ENCODE assay signal across 10 cellular contexts in genomic region chrX:40145001-40145631, GRCh38. TPM values are rescaled to one million over a fixed set of nuclear protein-coding genes. Genes with fewer than 3 reads are reported as not detected.
DNase-seq lines count a peak whose midpoint lies in the region; ATAC-seq, FAIRE-seq and TF ChIP-seq lines count a peak whose summit lies in the region.
"Had no signal": no experiment of that assay in that cellular context is flagged by ENCODE, and none has a peak within 500 bp of the region (broad histone marks: within the 10 kb centered on the region; RNA-seq: fewer than 3 reads in every experiment).

No MANE protein-coding gene starts in this region.

- H3K14ac ChIP-seq in H1 (ENCODE audit: insufficient read length) = no peak overlapping the region

- H4K91ac ChIP-seq in H1 (replicated peaks; ENCODE audit: insufficient read length, low read length) = peak overlapping the region; percentile 74

- peaks cover 8 to 42% (median 23%) of the 10 kb centered on the region in 4 experiments for H3K4me1 ChIP-seq in H1 (replicated peaks in 1 of 4; ENCODE audit: control insufficient read depth in 3 of 4, insufficient read depth in 4 of 4, low read length in 3 of 4)
- peaks cover 0 to 11% of the 10 kb centered on the region in 2 donors for H3K4me1 ChIP-seq in naive thymus-derived CD4-positive, alpha-beta T cell (ENCODE audit: control insufficient read depth in 2 of 2, insufficient read depth in 2 of 2, low read length in 2 of 2)

- H3K9me3 ChIP-seq in H1 (ENCODE audit: insufficient read depth in 2 of 2, low read depth in 1 of 2, low read length in 1 of 2) = no peaks in the 10 kb centered on the region
- H3K9me3 ChIP-seq in naive thymus-derived CD4-positive, alpha-beta T cell (ENCODE audit: control insufficient read depth in 2 of 3, low read length in 3 of 3) = no peaks in the 10 kb centered on the region

- H3K4me1 Mint-ChIP-seq in naive thymus-derived CD4-positive, alpha-beta T cell = peaks cover 0 to 15% (median 7%) of the 10 kb centered on the region in 7 donors

- H3K36me3 Mint-ChIP-seq in naive thymus-derived CD4-positive, alpha-beta T cell = no peaks in the 10 kb centered on the region

- H3K36me3 ChIP-seq in H1 (ENCODE audit: control insufficient read depth in 2 of 4, insufficient read depth in 4 of 4, low read length in 3 of 4) = no peaks in the 10 kb centered on the region
- no peaks in the 10 kb centered on the region for H3K36me3 ChIP-seq in naive thymus-derived CD4-positive, alpha-beta T cell (ENCODE audit: control insufficient read depth in 2 of 3, insufficient read depth in 3 of 3, low read length in 3 of 3)

- DNase-seq in AG04449 (ENCODE audit: low read depth, low spot score) = no peak
- DNase-seq in HFF-Myc (ENCODE audit: extremely low read depth, low read depth) = peak; percentile 33
- DNase-seq in H1 (ENCODE audit: low read depth in 1 of 2, low spot score in 2 of 2) = peak in 1 of 2 experiments; percentile 60
- no peak for DNase-seq in naive thymus-derived CD4-positive, alpha-beta T cell
- DNase-seq in activated CD4-positive, CD25-positive, alpha-beta regulatory T cell treated with anti-CD3 and anti-CD28 coated beads, Interleukin-2, amount 50 U/mL, for 72 hours = no peak
- DNase-seq in RCC 7860 (ENCODE audit: low spot score) = no peak
- no peak for DNase-seq in GOT3 (lab: John Stamatoyannopoulos, UW)
- DNase-seq: NCI-H2029 had no signal

- no peak overlapping the region for H3K56ac ChIP-seq in H1 (replicated peaks; ENCODE audit: insufficient read length, low read depth, low read length)

- peak overlapping the region; percentile 43 for H2BK120ac ChIP-seq in H1 (replicated peaks; ENCODE audit: low read depth, low read length)

- H4K20me1 ChIP-seq in H1 (replicated peaks in 1 of 2; ENCODE audit: control insufficient read depth in 1 of 2, insufficient read depth in 2 of 2, low read length in 2 of 2) = peaks cover 0 to 6% of the 10 kb centered on the region in 2 experiments

- no peaks in the 10 kb centered on the region for H3K79me1 ChIP-seq in H1 (ENCODE audit: low read depth, low read length)

- no peak overlapping the region for H4K5ac ChIP-seq in H1 (ENCODE audit: insufficient read length, low read depth, low read length)

- TF ChIP-seq POLR2A in H1 (IDR thresholded peaks at IDR 0.05; ENCODE audit: control extremely low read depth in 1 of 2, low read depth in 2 of 2, low read length in 2 of 2) = no peak

- peaks cover 0 to 35% (median 27%) of the 10 kb centered on the region in 4 experiments; a peak in 5 of 7 replicates for H3K27me3 ChIP-seq in H1 (replicated peaks in 1 of 4; ENCODE audit: control insufficient read depth in 3 of 4, extremely low read depth in 1 of 4, insufficient read depth in 3 of 4, low read length in 3 of 4)
- H3K27me3 ChIP-seq in naive thymus-derived CD4-positive, alpha-beta T cell (ENCODE audit: control insufficient read depth in 2 of 2, insufficient read depth in 2 of 2, low read length in 2 of 2) = no peaks in the 10 kb centered on the region

- no peak overlapping the region for H2BK12ac ChIP-seq in H1 (ENCODE audit: low read depth, low read length)

- H3K4ac ChIP-seq in H1 (replicated peaks; ENCODE audit: insufficient read length, low read depth, low read length) = no peak overlapping the region

- peaks cover 0 to 14% of the 10 kb centered on the region in 2 experiments; a peak in 1 of 4 replicates for H3K79me2 ChIP-seq in H1 (ENCODE audit: control insufficient read depth in 1 of 2, insufficient read depth in 2 of 2, low read length in 2 of 2)

- peaks cover 0 to 9% (median 0%) of the 10 kb centered on the region in 5 donors for H3K27me3 Mint-ChIP-seq in naive thymus-derived CD4-positive, alpha-beta T cell

- intact Hi-C loops in naive thymus-derived CD4-positive, alpha-beta T cell (cut with micrococcal nuclease) = no loop called here

- H3K4me3 Mint-ChIP-seq in naive thymus-derived CD4-positive, alpha-beta T cell = peak overlapping the region in 8 of 10 donors; percentile 51 to 79 (median 69)

- no peak overlapping the region for H2BK20ac ChIP-seq in H1 (ENCODE audit: low read length)

- H3K4me2 ChIP-seq in H1 (ENCODE audit: insufficient read depth in 1 of 2, low read depth in 2 of 2, low read length in 2 of 2) = peak overlapping the region; percentile 64 to 81

- POLR2A ChIA-PET in AG04449 (lab: Yijun Ruan, JAX) (no interaction called here), H1 (lab: Charles Lee; ENCODE audit: partially characterized antibody) (interaction anchor here (1.7 to 20.0 kb wide), 4 partner anchors 10 to 47 kb away, joined by 4 to 509 read pairs (median 31); partner anchors contain the start of gene BCOR)
- POLR2A ChIA-PET in naive thymus-derived CD4-positive, alpha-beta T cell (lab: Charles Lee) = interaction anchor here (0.5 to 0.6 kb wide), 3 partner anchors 38 to 83 kb away, joined by 3 to 11 read pairs (median 3); no protein-coding TSS in a partner anchor

- H3K9me3 Mint-ChIP-seq in naive thymus-derived CD4-positive, alpha-beta T cell = no peaks in the 10 kb centered on the region

- peaks cover 10% of the 10 kb centered on the region; the same call in 1 of the 2 replicates for H3K23me2 ChIP-seq in H1 (ENCODE audit: low read depth, low read length)

- no peak overlapping the region for H2BK5ac ChIP-seq in H1 (ENCODE audit: low read depth, low read length)

- CTCF ChIA-PET in AG04449 (lab: Yijun Ruan, JAX) = no interaction called here
- CTCF ChIA-PET in H1 (lab: Charles Lee; ENCODE audit: partially characterized antibody) = interaction anchor here (0.5 to 0.7 kb wide), 2 partner anchors 29 to 122 kb away, joined by 3 read pairs; no protein-coding TSS in a partner anchor
- CTCF ChIA-PET in naive thymus-derived CD4-positive, alpha-beta T cell (lab: Charles Lee) = no interaction called here

- no peak for ATAC-seq in naive thymus-derived CD4-positive, alpha-beta T cell
- no peak for ATAC-seq in GM21723 (IDR thresholded peaks at IDR 0.05; ENCODE audit: unreplicated experiment)

- no peak for TF ChIP-seq RAD21 in H1 (IDR thresholded peaks at IDR 0.05 in 1 of 2, conservative IDR thresholded peaks at IDR 0.05 in 1 of 2; ENCODE audit: low read depth in 2 of 2, low read length in 2 of 2)

- no peak for FAIRE-seq in H1 (lab: Jason Lieb, UNC)
- FAIRE-seq in RCC 7860 (lab: Jason Lieb, UNC) = no peak
- FAIRE-seq: G401.6 had no signal

- no peak for TF ChIP-seq EP300 in H1 (IDR thresholded peaks at IDR 0.05; ENCODE audit: borderline replicate concordance in 1 of 2, low read depth in 2 of 2, low read length in 2 of 2)

- TF ChIP-seq CTCF in AG04449 (IDR thresholded peaks at IDR 0.05; ENCODE audit: insufficient read depth, low read length, missing control alignments) (no peak), HFF-Myc (IDR thresholded peaks at IDR 0.05; ENCODE audit: low read depth, low read length, missing control alignments) (no peak), H1 (IDR thresholded peaks at IDR 0.05; ENCODE audit: control extremely low read depth in 1 of 3, insufficient read depth in 1 of 3, low read depth in 1 of 3, low read length in 3 of 3) (no peak)

- H2AK5ac ChIP-seq in H1 (ENCODE audit: low read depth, low read length) = no peak overlapping the region

- H3K23ac ChIP-seq in H1 (ENCODE audit: insufficient read length) = no peak overlapping the region

- WGBS in H1 (ENCODE audit: extremely low coverage in 1 of 2, insufficient coverage in 1 of 2, insufficient read length in 1 of 2, insufficient replicate concordance in 2 of 2, low coverage in 1 of 2, low lambda C conversion rate in 2 of 2, missing lambda C conversion rate in 1 of 2), 2 experiments = 2% methylated on average over 6 of the region's 39 CpGs; no CpG with 5 or more reads in 1 of the 2 experiments

- H3K4me3 ChIP-seq in AG04449 (ENCODE audit: low read depth, low read length) (peak overlapping the region; percentile 58), HFF-Myc (replicated peaks; ENCODE audit: low read depth, low read length) (peak overlapping the region; percentile 45), H1 (ENCODE audit: extremely low read depth in 1 of 4, insufficient read depth in 2 of 4, low read depth in 3 of 4, low read length in 4 of 4) (peak overlapping the region; percentile 49 to 70 (median 53))
- H3K4me3 ChIP-seq in naive thymus-derived CD4-positive, alpha-beta T cell (ENCODE audit: low read length) = no peak overlapping the region

- H3K18ac ChIP-seq in H1 (ENCODE audit: extremely low read depth, low read length) = no peak overlapping the region; the same call in 1 of the 2 replicates

- no peak overlapping the region; the same call in 1 of the 2 replicates for H4K8ac ChIP-seq in H1 (ENCODE audit: extremely low read depth, insufficient read depth, low read length)

- peak overlapping the region in 2 of 4 experiments; percentile 4 to 13; a peak in 1 of 7 replicates for H3K9ac ChIP-seq in H1 (replicated peaks in 1 of 4; ENCODE audit: extremely low read depth in 1 of 4, low read depth in 3 of 4, low read length in 3 of 4)

- H2AFZ ChIP-seq in H1 (ENCODE audit: low read length) = no peak overlapping the region

- no peak overlapping the region for H2BK15ac ChIP-seq in H1 (ENCODE audit: low read length)

- no peak overlapping the region for H3K27ac ChIP-seq in H1 (ENCODE audit: low read depth, low read length)
- no peak overlapping the region for H3K27ac ChIP-seq in naive thymus-derived CD4-positive, alpha-beta T cell (ENCODE audit: low read depth, low read length)

- peak overlapping the region in 2 of 9 donors; percentile 21 to 25 for H3K27ac Mint-ChIP-seq in naive thymus-derived CD4-positive, alpha-beta T cell

TF ChIP-seq in H1, 55 proteins besides CTCF, POLR2A, EP300 and RAD21:
- no peak for TF ChIP-seq EZH2 (IDR thresholded peaks at IDR 0.05; ENCODE audit: low read depth, low read length, severe bottlenecking)
- no peak for TF ChIP-seq EGR1 (IDR thresholded peaks at IDR 0.05; ENCODE audit: borderline replicate concordance, low read depth, low read length)
- TF ChIP-seq CEBPB (IDR thresholded peaks at IDR 0.05; ENCODE audit: low read depth, low read length) = no peak
- 0 out of 2 replicates have a peak, but pooled peaks have one; percentile 9 for TF ChIP-seq TAF1 (IDR thresholded peaks at IDR 0.05; ENCODE audit: low read depth, low read length)
- TF ChIP-seq NANOG (IDR thresholded peaks at IDR 0.05; ENCODE audit: insufficient read depth, low read depth, low read length, poor library complexity, severe bottlenecking) = peak; percentile 31
- TF ChIP-seq SIN3A (conservative IDR thresholded peaks at IDR 0.05 in 1 of 2, IDR thresholded peaks at IDR 0.05 in 1 of 2; ENCODE audit: low read depth in 1 of 2, low read length in 2 of 2) = no peak

RNA-seq across cellular contexts. Expression of gene BCOR, which starts 47.4 kb away (rescaled TPM):
- 50.8 and 54.7 TPM in 2 replicates for total RNA-seq in H1 (2021; fragmentation: NEBNext Ultra II Directional; extraction: Animal tissue kit (Norgen Biotek cat#: 25700))
- 25.0 and 38.7 TPM in 2 replicates for polyA plus RNA-seq in H1 (2011; rRNA removed)
- 23.7 TPM for polyA plus RNA-seq in H1 (2011; cell fraction: cytosol; rRNA removed)
- 71.8 TPM for polyA plus RNA-seq in H1 (2011; cell fraction: nucleus; rRNA removed)
- 30.9 to 39.5 TPM (median 38.0 TPM) in 4 replicates for polyA plus RNA-seq in H1 (2012, experiment 1 of 2)
- polyA plus RNA-seq in H1 (2012, experiment 2 of 2) = 13.5 TPM
- 27.2 TPM for polyA plus RNA-seq in H1 (2013, experiment 1 of 2)
- polyA plus RNA-seq in H1 (2013, experiment 2 of 2) = 25.2 TPM
- 34.2 and 37.3 TPM in 2 replicates for polyA minus RNA-seq in H1 (2011; rRNA and poly(A)+ RNA removed)
- polyA minus RNA-seq in H1 (2011; cell fraction: cytosol; rRNA and poly(A)+ RNA removed) = 61.1 TPM
- 51.4 TPM for polyA minus RNA-seq in H1 (2011; cell fraction: nucleus; rRNA and poly(A)+ RNA removed)
- total RNA-seq in naive thymus-derived CD4-positive, alpha-beta T cell = 10 to 100 TPM; 23.3 to 55.2 (median 43.3) TPM
- polyA plus RNA-seq in naive thymus-derived CD4-positive, alpha-beta T cell = 1 to 10 TPM; 3.8 to 9.1 TPM
